Comparison of ENCODE assay signal across 8 cellular contexts in genomic region chr4:82797048-82797590, GRCh38. TPM values are rescaled to one million over a fixed set of nuclear protein-coding genes. Genes with fewer than 3 reads are reported as not detected.
DNase-seq lines count a peak whose midpoint lies in the region; ATAC-seq, FAIRE-seq and TF ChIP-seq lines count a peak whose summit lies in the region.

No MANE protein-coding gene starts in this region.

- TF ChIP-seq CTCF in left ventricle myocardium inferior (IDR thresholded peaks at IDR 0.05; ENCODE audit: borderline replicate concordance) (no peak), astrocyte of the spinal cord (IDR thresholded peaks at IDR 0.05; ENCODE audit: low read depth, low read length) (no peak), HepG2 (CRISPR knock-in tag; IDR thresholded peaks at IDR 0.05) (no peak), transverse colon (IDR thresholded peaks at IDR 0.05) (no peak)

- POLR2A ChIA-PET in HepG2 (lab: Yijun Ruan, JAX), result no interaction called here

- CTCF ChIA-PET in HepG2 (lab: Yijun Ruan, JAX; ENCODE audit: low intra/inter-chr PET ratio, low total read pairs), result no interaction called here

- 0 out of 2 replicates have a peak overlapping the region, but pooled peaks have one; percentile 55 for H3K4me2 ChIP-seq in HepG2 (ENCODE audit: low read depth, low read length)

- FAIRE-seq in HepG2 (lab: Jason Lieb, UNC), result no peak

- in situ Hi-C loops in astrocyte of the spinal cord (cut with HindIII; ENCODE audit: low sequenced_read_pairs), result no loop called here
- in situ Hi-C loops in HepG2 (cut with HindIII; ENCODE audit: extremely low pct_ligation_motif_present, low pct_unique_long_range_greater_than_20kb), result no loop called here
- in situ Hi-C loops in transverse colon (cut with MboI; ENCODE audit: low pct_ligation_motif_present in 1 of 4, low pct_unique_long_range_greater_than_20kb in 1 of 4, low sequenced_read_pairs in 3 of 4), result no loop called here

- ATAC-seq in left cardiac atrium (no peak), HepG2 (peak; percentile 25), GM18498 (IDR thresholded peaks at IDR 0.05; ENCODE audit: unreplicated experiment) (no peak)

- H3K27me3 ChIP-seq in left ventricle myocardium inferior (ENCODE audit: low read depth) (peaks cover 36% of the 10 kb centered on the region), HepG2 (ENCODE audit: control insufficient read depth in 1 of 2, insufficient read depth in 2 of 2, low read length in 2 of 2) (peaks cover 5 to 58% of the 10 kb centered on the region in 2 experiments), transverse colon (peaks cover 36% of the 10 kb centered on the region)

- 10% methylated on average over 8 of the region's 14 CpGs for WGBS in HepG2 (ENCODE audit: low lambda C conversion rate)
- 38% methylated on average over 14 of the region's 14 CpGs; no CpG with 5 or more reads in 1 of the 2 donors for WGBS in transverse colon (ENCODE audit: low coverage in 1 of 2), 2 donors

- no peaks in the 10 kb centered on the region for H3K9me3 ChIP-seq in left ventricle myocardium inferior (replicated peaks)
- H3K9me3 ChIP-seq in HepG2 (ENCODE audit: low read length), result no peaks in the 10 kb centered on the region
- H3K9me3 ChIP-seq in transverse colon, result no peaks in the 10 kb centered on the region

- no peak for DNase-seq in left ventricle myocardium inferior
- DNase-seq in left cardiac atrium, result no peak
- DNase-seq in astrocyte of the spinal cord (ENCODE audit: low read depth, low spot score), result peak; percentile 39
- DNase-seq in HepG2 (ENCODE audit: low spot score), result no peak
- no peak for DNase-seq in transverse colon
- no peak for DNase-seq in OCI-M1 (lab: John Stamatoyannopoulos, UW)
- no peak for DNase-seq in activated naive CD4-positive, alpha-beta T cell treated with anti-CD3 and anti-CD28 coated beads, Interleukin-2, amount 50 U/mL, for 16 hours

- no peak for TF ChIP-seq RAD21 in HepG2 (CRISPR knock-in tag; IDR thresholded peaks at IDR 0.05)

- H3K4me3 ChIP-seq in left ventricle myocardium inferior, result peak overlapping the region; percentile 79
- peak overlapping the region; percentile 71 for H3K4me3 ChIP-seq in astrocyte of the spinal cord (ENCODE audit: low read depth, low read length)
- no peak overlapping the region for H3K4me3 ChIP-seq in HepG2 (replicated peaks in 1 of 3; ENCODE audit: insufficient read depth in 1 of 3, low read depth in 2 of 3, low read length in 3 of 3)
- H3K4me3 ChIP-seq in transverse colon, result peak overlapping the region; percentile 55 to 86 (median 72)

- no peaks in the 10 kb centered on the region for H3K79me2 ChIP-seq in HepG2 (ENCODE audit: insufficient read depth, low read length)

- no peaks in the 10 kb centered on the region for H3K36me3 ChIP-seq in left ventricle myocardium inferior
- no peaks in the 10 kb centered on the region for H3K36me3 ChIP-seq in HepG2 (replicated peaks in 1 of 2; ENCODE audit: control insufficient read depth in 1 of 2, insufficient read depth in 2 of 2, low read length in 2 of 2)
- H3K36me3 ChIP-seq in transverse colon, result no peaks in the 10 kb centered on the region

- H2AFZ ChIP-seq in HepG2 (ENCODE audit: low read length), result no peak overlapping the region

- peak overlapping the region; percentile 48 for H3K27ac ChIP-seq in left ventricle myocardium inferior (replicated peaks)
- no peak overlapping the region for H3K27ac ChIP-seq in HepG2 (ENCODE audit: extremely low read length, insufficient read depth, low read length)
- H3K27ac ChIP-seq in transverse colon, result no peak overlapping the region

- TF ChIP-seq POLR2A in HepG2 (IDR thresholded peaks at IDR 0.05; ENCODE audit: insufficient read depth in 1 of 2, low read depth in 2 of 2, low read length in 2 of 2), result no peak
- TF ChIP-seq POLR2A in transverse colon (IDR thresholded peaks at IDR 0.05), result no peak

- H3K9ac ChIP-seq in HepG2 (ENCODE audit: insufficient read depth, low read depth, low read length), result no peak overlapping the region

- TF ChIP-seq EP300 in HepG2 (IDR thresholded peaks at IDR 0.05; ENCODE audit: low read depth in 2 of 2, low read length in 2 of 2) (no peak), HepG2 (CRISPR knock-in tag; IDR thresholded peaks at IDR 0.05; ENCODE audit: borderline replicate concordance) (no peak), transverse colon (IDR thresholded peaks at IDR 0.05; ENCODE audit: low read depth) (no peak)

- BruUV-seq in HepG2 (replicated peaks; lab: Mats Ljungman, UMichigan), result no TSS peak

- intact Hi-C loops in left ventricle myocardium inferior (cut with micrococcal nuclease) (no loop called here), left cardiac atrium (cut with DNase I) (no loop called here), HepG2 (cut with micrococcal nuclease; ENCODE audit: unreplicated experiment) (no loop called here), transverse colon (cut with DNase I; ENCODE audit: low total_unique reads) (no loop called here)

- no peaks in the 10 kb centered on the region for H4K20me1 ChIP-seq in HepG2 (ENCODE audit: insufficient read depth, low read length)

- H3K4me1 ChIP-seq in left ventricle myocardium inferior, result peaks cover 37% of the 10 kb centered on the region
- H3K4me1 ChIP-seq in HepG2 (ENCODE audit: insufficient read depth, low read length), result no peaks in the 10 kb centered on the region
- H3K4me1 ChIP-seq in transverse colon, result peaks cover 0 to 30% (median 11%) of the 10 kb centered on the region in 4 donors

TF ChIP-seq in HepG2, 621 proteins besides CTCF, POLR2A, EP300 and RAD21:
- no peak for TF ChIP-seq ELF1 (CRISPR knock-in tag; IDR thresholded peaks at IDR 0.05)
- peak; percentile 97 for TF ChIP-seq LCORL (IDR thresholded peaks at IDR 0.05)
- TF ChIP-seq LCORL (CRISPR knock-in tag; IDR thresholded peaks at IDR 0.05), result no peak
- TF ChIP-seq TEAD2 (CRISPR knock-in tag; IDR thresholded peaks at IDR 0.05), result no peak
- no peak for TF ChIP-seq ZZZ3 (CRISPR knock-in tag; IDR thresholded peaks at IDR 0.05; ENCODE audit: borderline replicate concordance)
TF ChIP-seq in HepG2: peak in this region for 1.

RNA-seq across cellular contexts. Expression of gene SCD5, which starts 1.5 kb away (rescaled TPM):
- total RNA-seq in left ventricle myocardium inferior (4.5 TPM), left cardiac atrium (1 to 10 TPM; 7.1 to 9.1 TPM), HepG2 (2016; rRNA removed; fragmentation: Illumina TruSeq; extraction: Trizol) (not detected in 2 replicates), transverse colon (1 to 10 TPM; 1.5 to 7.5 (median 3.5) TPM)
- not detected in 2 replicates for total RNA-seq in HepG2 (2016; cell fraction: cytosol; rRNA removed; fragmentation: Illumina TruSeq; extraction: Trizol; ENCODE audit: low read depth)
- not detected in 2 replicates for total RNA-seq in HepG2 (2016; cell fraction: insoluble cytoplasmic fraction; rRNA removed; fragmentation: Illumina TruSeq; extraction: Trizol)
- total RNA-seq in HepG2 (2016; cell fraction: membrane; rRNA removed; fragmentation: Illumina TruSeq; extraction: Trizol), result not detected in 2 replicates
- not detected in 2 replicates for total RNA-seq in HepG2 (2016; cell fraction: nucleus; rRNA removed; fragmentation: Illumina TruSeq; extraction: Trizol)
- polyA plus RNA-seq in HepG2 (2011; rRNA removed), result not detected in 2 replicates
- not detected in 2 replicates for polyA plus RNA-seq in HepG2 (2011; cell fraction: cytosol; rRNA removed)
- not detected in 2 replicates for polyA plus RNA-seq in HepG2 (2011; cell fraction: nucleus; rRNA removed)
- not detected in 2 replicates for polyA plus RNA-seq in HepG2 (2012)
- not detected in 2 replicates for polyA plus RNA-seq in HepG2 (2016; cell fraction: cytosol; fragmentation: Illumina TruSeq; extraction: Trizol; ENCODE audit: low read depth)
- not detected in 2 replicates for polyA plus RNA-seq in HepG2 (2016; cell fraction: insoluble cytoplasmic fraction; fragmentation: Illumina TruSeq; extraction: Trizol; ENCODE audit: low read depth)
- polyA plus RNA-seq in HepG2 (2016; cell fraction: membrane; fragmentation: Illumina TruSeq; extraction: Trizol; ENCODE audit: low read depth), result not detected in 2 replicates
- 0.15 TPM in 1 of 2 replicates, not detected in the other for polyA plus RNA-seq in HepG2 (2016; cell fraction: nucleus; fragmentation: Illumina TruSeq; extraction: Trizol; ENCODE audit: insufficient read depth, low read depth)
- 1.8 TPM in 1 of 2 replicates, not detected in the other for polyA minus RNA-seq in HepG2 (2011; rRNA and poly(A)+ RNA removed; ENCODE audit: low replicate concordance)
- polyA minus RNA-seq in HepG2 (2011; cell fraction: cytosol; rRNA and poly(A)+ RNA removed), result not detected in 2 replicates
- not detected in 2 replicates for polyA minus RNA-seq in HepG2 (2011; cell fraction: nucleus; rRNA and poly(A)+ RNA removed)

Comparison
In these comparisons a context has a peak if more than half of its experiments do, and no peak if none do; other contexts are left out.
1. H3K4me3 ChIP-seq: peak in left ventricle myocardium inferior (single experiment), astrocyte of the spinal cord (single experiment) and transverse colon (4 of 4); none in HepG2 (0 of 3).